In the genomic region with DNA sequence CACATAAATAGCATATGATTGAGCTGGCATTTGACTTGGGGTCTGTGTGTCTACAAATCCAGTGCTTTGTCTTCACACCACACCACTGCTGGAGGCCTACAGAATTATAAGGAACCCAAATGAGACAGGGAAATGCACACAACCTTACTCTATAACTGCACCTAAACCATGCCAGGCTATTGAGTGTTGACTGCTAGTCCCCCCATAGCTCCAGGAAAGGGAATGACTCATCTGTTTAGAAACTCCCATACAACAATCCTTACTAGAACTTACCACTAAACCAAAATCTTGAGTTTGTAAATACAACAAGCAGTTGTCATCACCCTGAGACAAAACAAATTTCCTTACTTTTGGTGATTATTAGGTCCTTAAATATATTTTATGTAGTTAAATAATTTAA, we compare ENCODE assay signal across 22 cellular contexts. TPM values are rescaled to one million over a fixed set of nuclear protein-coding genes. Genes with fewer than 3 reads are reported as not detected.
A peak's percentile ranks its signal among the peaks of the same experiment; 100 is the strongest.
DNase-seq lines count a peak whose midpoint lies in the region; ATAC-seq, FAIRE-seq and TF ChIP-seq lines count a peak whose summit lies in the region.
"Had no signal": no experiment of that assay in that cellular context is flagged by ENCODE, and none has a peak within 500 bp of the region (broad histone marks: within the 10 kb centered on the region; RNA-seq: fewer than 3 reads in every experiment).

No MANE protein-coding gene starts in this region.

- no peak overlapping the region for H3K56ac ChIP-seq in H1 (replicated peaks; ENCODE audit: insufficient read length, low read depth, low read length)

- intact Hi-C loops in left ventricle myocardium inferior (cut with micrococcal nuclease), result no loop called here

- no peak overlapping the region for H3K4ac ChIP-seq in H1 (replicated peaks; ENCODE audit: insufficient read length, low read depth, low read length)

- H3K14ac ChIP-seq in H1 (ENCODE audit: insufficient read length), result no peak overlapping the region

- H3K9me3 ChIP-seq in GM23248 (ENCODE audit: low read depth) (no peaks in the 10 kb centered on the region), H1 (ENCODE audit: insufficient read depth in 2 of 2, low read depth in 1 of 2, low read length in 1 of 2) (no peaks in the 10 kb centered on the region; a peak in 1 of 4 replicates), left ventricle myocardium inferior (replicated peaks) (no peaks in the 10 kb centered on the region)
- H3K9me3 ChIP-seq: prostate gland, tibial nerve had no signal

- H4K8ac ChIP-seq in H1 (ENCODE audit: extremely low read depth, insufficient read depth, low read length), result no peak overlapping the region

- peaks cover 18% of the 10 kb centered on the region; the same call in 1 of the 2 replicates for H3F3A ChIP-seq in GM23248 (ENCODE audit: insufficient read depth)

- no peak for TF ChIP-seq POLR2A in NB4 (IDR thresholded peaks at IDR 0.05; ENCODE audit: extremely low read depth, insufficient read length)
- TF ChIP-seq POLR2A in H1 (IDR thresholded peaks at IDR 0.05; ENCODE audit: control extremely low read depth in 1 of 2, low read depth in 2 of 2, low read length in 2 of 2), result no peak

- DNase-seq in GM23248 (peak; percentile 43), NB4 (ENCODE audit: low read depth) (peak; percentile 33), H1 (ENCODE audit: low read depth in 1 of 2, low spot score in 2 of 2) (no peak), renal cortical epithelial cell (ENCODE audit: low read depth) (peak; percentile 87), left ventricle myocardium inferior (no peak)
- no peak for DNase-seq in stimulated activated CD4-positive, alpha-beta T cell treated with anti-CD3 and anti-CD28 coated beads, Interleukin-2, amount 100 ng/mL, for 48 hours
- DNase-seq in activated naive CD4-positive, alpha-beta T cell treated with anti-CD3 and anti-CD28 coated beads, Interleukin-2, amount 50 U/mL, for 72 hours (ENCODE audit: low spot score in 2 of 2), result no peak
- DNase-seq: activated CD4-positive, alpha-beta memory T cell treated with anti-CD3 and anti-CD28 coated beads for 36 hours; activated naive CD4-positive, alpha-beta T cell treated with anti-CD3 and anti-CD28 coated beads, Interleukin-2, amount 50 U/mL, for 16 hours; activated T-cell treated with anti-CD3 and anti-CD28 coated beads, Interleukin-2, amount 50 U/mL, for 1 hour; brain microvascular endothelial cell; dorsolateral prefrontal cortex; NCI-H2171; NCI-H748 treated with DMSO at 0.1 percent for 48 hours; stimulated activated naive CD4-positive, alpha-beta T cell; T-cell had no signal

- H3K79me2 ChIP-seq in GM23248 (ENCODE audit: insufficient read depth) (no peaks in the 10 kb centered on the region), H1 (ENCODE audit: control insufficient read depth in 1 of 2, insufficient read depth in 2 of 2, low read length in 2 of 2) (no peaks in the 10 kb centered on the region)
- H3K79me2 ChIP-seq: hepatocyte had no signal

- H3K4me3 ChIP-seq in GM23248 (no peak overlapping the region), NB4 (ENCODE audit: low read depth, low read length) (no peak overlapping the region), H1 (ENCODE audit: extremely low read depth in 1 of 4, insufficient read depth in 2 of 4, low read depth in 3 of 4, low read length in 4 of 4) (no peak overlapping the region), left ventricle myocardium inferior (no peak overlapping the region)
- H3K4me3 ChIP-seq: dorsolateral prefrontal cortex, hepatocyte, prostate gland, tibial nerve had no signal

- H3K36me3 Mint-ChIP-seq in activated naive CD4-positive, alpha-beta T cell treated with anti-CD3 and anti-CD28 coated beads, Interleukin-2, amount 50 U/mL, for 72 hours, result no peaks in the 10 kb centered on the region
- H3K36me3 Mint-ChIP-seq: activated CD4-positive, alpha-beta memory T cell treated with anti-CD3 and anti-CD28 coated beads for 36 hours; T-cell had no signal

- TF ChIP-seq RAD21 in H1 (IDR thresholded peaks at IDR 0.05 in 1 of 2, conservative IDR thresholded peaks at IDR 0.05 in 1 of 2; ENCODE audit: low read depth in 2 of 2, low read length in 2 of 2), result no peak

- H3K4me1 ChIP-seq in GM23248 (ENCODE audit: insufficient read depth) (peaks cover 15% of the 10 kb centered on the region), H1 (replicated peaks in 1 of 4; ENCODE audit: control insufficient read depth in 3 of 4, insufficient read depth in 4 of 4, low read length in 3 of 4) (peaks cover 0 to 3% (median 0%) of the 10 kb centered on the region in 4 experiments; a peak in 1 of 7 replicates), left ventricle myocardium inferior (peaks cover 22% of the 10 kb centered on the region)
- H3K4me1 ChIP-seq: prostate gland, tibial nerve had no signal

- H3K27ac Mint-ChIP-seq in activated naive CD4-positive, alpha-beta T cell treated with anti-CD3 and anti-CD28 coated beads, Interleukin-2, amount 50 U/mL, for 72 hours, result no peak overlapping the region
- H3K27ac Mint-ChIP-seq: activated CD4-positive, alpha-beta memory T cell treated with anti-CD3 and anti-CD28 coated beads for 36 hours; mesothelial cell of epicardium; T-cell had no signal

- H3K9ac ChIP-seq in GM23248 (no peak overlapping the region), H1 (replicated peaks in 1 of 4; ENCODE audit: extremely low read depth in 1 of 4, low read depth in 3 of 4, low read length in 3 of 4) (no peak overlapping the region)

- in situ Hi-C loops in GM23248 (cut with MboI), result no loop called here

- H3K36me3 ChIP-seq in GM23248 (ENCODE audit: low read depth) (no peaks in the 10 kb centered on the region), H1 (ENCODE audit: control insufficient read depth in 2 of 4, insufficient read depth in 4 of 4, low read length in 3 of 4) (no peaks in the 10 kb centered on the region), left ventricle myocardium inferior (no peaks in the 10 kb centered on the region)
- H3K36me3 ChIP-seq: brain microvascular endothelial cell, prostate gland, tibial nerve had no signal

- ATAC-seq in activated naive CD4-positive, alpha-beta T cell treated with anti-CD3 and anti-CD28 coated beads, Interleukin-2, amount 50 U/mL, for 72 hours, result no peak
- ATAC-seq: T-cell had no signal

- H3K23me2 ChIP-seq in H1 (ENCODE audit: low read depth, low read length), result no peaks in the 10 kb centered on the region

- H2BK120ac ChIP-seq in H1 (replicated peaks; ENCODE audit: low read depth, low read length), result no peak overlapping the region

- H2AFZ ChIP-seq in GM23248 (no peak overlapping the region), H1 (ENCODE audit: low read length) (0 out of 2 replicates have a peak overlapping the region, but pooled peaks have one; percentile 5)
- H2AFZ ChIP-seq: hepatocyte had no signal

- H3K9me3 Mint-ChIP-seq in activated naive CD4-positive, alpha-beta T cell treated with anti-CD3 and anti-CD28 coated beads, Interleukin-2, amount 50 U/mL, for 72 hours, result no peaks in the 10 kb centered on the region
- H3K9me3 Mint-ChIP-seq: activated CD4-positive, alpha-beta memory T cell treated with anti-CD3 and anti-CD28 coated beads for 36 hours; T-cell had no signal

- CTCF ChIA-PET in H1 (lab: Charles Lee; ENCODE audit: partially characterized antibody), result interaction anchor here (1.1 kb wide), 1 partner anchor 102 kb away, joined by 3 read pairs; no protein-coding TSS in a partner anchor

- H3K79me1 ChIP-seq in H1 (ENCODE audit: low read depth, low read length), result no peaks in the 10 kb centered on the region

- H2BK20ac ChIP-seq in H1 (ENCODE audit: low read length), result no peak overlapping the region

- no peak overlapping the region for H3K23ac ChIP-seq in H1 (ENCODE audit: insufficient read length)

- no peak overlapping the region for H2BK15ac ChIP-seq in H1 (ENCODE audit: low read length)

- H3K4me2 ChIP-seq in GM23248 (ENCODE audit: unreplicated experiment) (no peak overlapping the region), H1 (ENCODE audit: insufficient read depth in 1 of 2, low read depth in 2 of 2, low read length in 2 of 2) (no peak overlapping the region)
- H3K4me2 ChIP-seq: hepatocyte had no signal

- no peaks in the 10 kb centered on the region for H3K9me2 ChIP-seq in GM23248 (ENCODE audit: insufficient read depth)

- TF ChIP-seq CTCF in NB4 (IDR thresholded peaks at IDR 0.05; ENCODE audit: low read depth, low read length) (no peak), H1 (IDR thresholded peaks at IDR 0.05; ENCODE audit: control extremely low read depth in 1 of 3, insufficient read depth in 1 of 3, low read depth in 1 of 3, low read length in 3 of 3) (no peak), left ventricle myocardium inferior (IDR thresholded peaks at IDR 0.05; ENCODE audit: borderline replicate concordance) (no peak)

- H4K91ac ChIP-seq in H1 (replicated peaks; ENCODE audit: insufficient read length, low read length), result no peak overlapping the region

- H3K27me3 ChIP-seq in GM23248 (replicated peaks; ENCODE audit: insufficient read depth) (no peaks in the 10 kb centered on the region), H1 (replicated peaks in 1 of 4; ENCODE audit: control insufficient read depth in 3 of 4, extremely low read depth in 1 of 4, insufficient read depth in 3 of 4, low read length in 3 of 4) (no peaks in the 10 kb centered on the region), left ventricle myocardium inferior (ENCODE audit: low read depth) (no peaks in the 10 kb centered on the region)
- H3K27me3 ChIP-seq: brain microvascular endothelial cell, dorsolateral prefrontal cortex, hepatocyte, tibial nerve had no signal

- H4K5ac ChIP-seq in H1 (ENCODE audit: insufficient read length, low read depth, low read length), result no peak overlapping the region

- TF ChIP-seq EP300 in H1 (IDR thresholded peaks at IDR 0.05; ENCODE audit: borderline replicate concordance in 1 of 2, low read depth in 2 of 2, low read length in 2 of 2), result no peak

- H2AK5ac ChIP-seq in H1 (ENCODE audit: low read depth, low read length), result no peak overlapping the region

- no peaks in the 10 kb centered on the region for H4K20me1 ChIP-seq in GM23248 (ENCODE audit: insufficient read depth)
- H4K20me1 ChIP-seq in H1 (replicated peaks in 1 of 2; ENCODE audit: control insufficient read depth in 1 of 2, insufficient read depth in 2 of 2, low read length in 2 of 2), result no peaks in the 10 kb centered on the region

- POLR2A ChIA-PET in H1 (lab: Charles Lee; ENCODE audit: partially characterized antibody), result interaction anchor here (0.9 kb wide), 1 partner anchor 17 kb away, joined by 3 read pairs; a partner anchor contains a TSS

- FAIRE-seq in H1 (lab: Jason Lieb, UNC), result no peak
- FAIRE-seq: RCC 7860 had no signal

- no peak overlapping the region for H2BK5ac ChIP-seq in H1 (ENCODE audit: low read depth, low read length)

- H2BK12ac ChIP-seq in H1 (ENCODE audit: low read depth, low read length), result no peak overlapping the region

- H3K18ac ChIP-seq in H1 (ENCODE audit: extremely low read depth, low read length), result no peak overlapping the region

- H3K27ac ChIP-seq in GM23248 (no peak overlapping the region), H1 (ENCODE audit: low read depth, low read length) (no peak overlapping the region), left ventricle myocardium inferior (replicated peaks) (no peak overlapping the region)
- H3K27ac ChIP-seq: brain microvascular endothelial cell, C4-2B, hepatocyte, prostate gland, tibial nerve had no signal

RNA-seq across cellular contexts. Expression of a gene that starts 16.9 kb away (rescaled TPM):
- 9.1 and 11.5 TPM in 2 replicates for total RNA-seq in GM23248 (2014; rRNA removed; shearing (Covaris generic))
- polyA plus RNA-seq in GM23248 (2016; fragmentation: Nextera tagmentation; extraction: Ambion mirVana), result 27.3 and 27.5 TPM in 2 replicates
- total RNA-seq in H1 (2021; fragmentation: NEBNext Ultra II Directional; extraction: Animal tissue kit (Norgen Biotek cat#: 25700)), result 25.8 and 27.6 TPM in 2 replicates
- 3.4 and 3.6 TPM in 2 replicates for polyA plus RNA-seq in H1 (2011; rRNA removed)
- polyA plus RNA-seq in H1 (2011; cell fraction: cytosol; rRNA removed), result 4.0 TPM
- 8.6 TPM for polyA plus RNA-seq in H1 (2011; cell fraction: nucleus; rRNA removed)
- polyA plus RNA-seq in H1 (2012, experiment 1 of 2), result 12.4 to 18.6 TPM (median 14.0 TPM) in 4 replicates
- 3.9 TPM for polyA plus RNA-seq in H1 (2012, experiment 2 of 2)
- 15.7 TPM for polyA plus RNA-seq in H1 (2013, experiment 1 of 2)
- polyA plus RNA-seq in H1 (2013, experiment 2 of 2), result 13.9 TPM
- polyA minus RNA-seq in H1 (2011; rRNA and poly(A)+ RNA removed), result 12.9 and 14.9 TPM in 2 replicates
- polyA minus RNA-seq in H1 (2011; cell fraction: cytosol; rRNA and poly(A)+ RNA removed), result 15.6 TPM
- polyA minus RNA-seq in H1 (2011; cell fraction: nucleus; rRNA and poly(A)+ RNA removed), result 42.9 TPM
- 10.6 and 28.4 TPM in 2 replicates for total RNA-seq in renal cortical epithelial cell
- total RNA-seq in left ventricle myocardium inferior, result 21.9 TPM
- 10 to 100 TPM; 12.2 to 28.8 TPM for total RNA-seq in activated naive CD4-positive, alpha-beta T cell treated with anti-CD3 and anti-CD28 coated beads, Interleukin-2, amount 50 U/mL, for 72 hours

Comparison
In these comparisons a context has a peak if more than half of its experiments do, and no peak if none do; other contexts are left out.
1. DNase-seq: peak in GM23248 (single experiment), NB4 (single experiment) and renal cortical epithelial cell (single experiment); none in H1 (0 of 2), left ventricle myocardium inferior (single experiment), stimulated activated CD4-positive, alpha-beta T cell treated with anti-CD3 and anti-CD28 coated beads, Interleukin-2, amount 100 ng/mL, for 48 hours (0 of 2) and activated naive CD4-positive, alpha-beta T cell treated with anti-CD3 and anti-CD28 coated beads, Interleukin-2, amount 50 U/mL, for 72 hours (0 of 2).